In genomic region chr9:128882677-128883590, GRCh38 we compare ENCODE assay signal across 8 cellular contexts. TPM values are rescaled to one million over a fixed set of nuclear protein-coding genes. Genes with fewer than 3 reads are reported as not detected.
DNase-seq lines count a peak whose midpoint lies in the region; ATAC-seq and TF ChIP-seq lines count a peak whose summit lies in the region.

No MANE protein-coding gene starts in this region.

- peak overlapping the region; percentile 97 for H3K4me3 ChIP-seq in HFF-Myc (replicated peaks; ENCODE audit: low read depth, low read length)
- peak overlapping the region; percentile 69 for H3K4me3 ChIP-seq in hepatocyte
- H3K4me3 ChIP-seq in skeletal muscle tissue (ENCODE audit: low read length in 3 of 3) = peak overlapping the region; percentile 80 to 97 (median 95)

- no peaks in the 10 kb centered on the region for H3K36me3 ChIP-seq in hepatocyte (replicated peaks; ENCODE audit: insufficient read depth, low read depth)
- peaks cover 9 to 12% (median 10%) of the 10 kb centered on the region in 3 donors for H3K36me3 ChIP-seq in skeletal muscle tissue (ENCODE audit: control insufficient read depth in 3 of 3, insufficient read depth in 3 of 3, low read length in 3 of 3)

- H3K27ac ChIP-seq in hepatocyte (peak overlapping the region; percentile 92), skeletal muscle tissue (ENCODE audit: low read depth, low read length) (peak overlapping the region; percentile 93)

- H3K27me3 ChIP-seq in hepatocyte = no peaks in the 10 kb centered on the region
- no peaks in the 10 kb centered on the region for H3K27me3 ChIP-seq in skeletal muscle tissue (ENCODE audit: control insufficient read depth in 3 of 3, insufficient read depth in 3 of 3, low read length in 3 of 3)

- ATAC-seq in activated T-cell treated with anti-CD3 and anti-CD28 coated beads, Interleukin-2, amount 50 U/mL, for 72 hours (replicated peaks in 1 of 2) = no peak
- no peak for ATAC-seq in GM18868 (IDR thresholded peaks at IDR 0.05; ENCODE audit: unreplicated experiment)

- H3K4me1 ChIP-seq in hepatocyte (ENCODE audit: insufficient read depth) = peaks cover 5% of the 10 kb centered on the region
- H3K4me1 ChIP-seq in skeletal muscle tissue (ENCODE audit: control insufficient read depth in 3 of 3, insufficient read depth in 3 of 3, low read length in 3 of 3) = peaks cover 33 to 59% (median 42%) of the 10 kb centered on the region in 3 donors

- H3K79me2 ChIP-seq in hepatocyte = peaks cover 58% of the 10 kb centered on the region

- H3K4me2 ChIP-seq in hepatocyte = peak overlapping the region; percentile 97

- peak; percentile 31 for DNase-seq in COLO829 (ENCODE audit: low spot score)
- no peak for DNase-seq in HFF-Myc (ENCODE audit: extremely low read depth, low read depth)
- peak in 1 of 2 donors; percentile 26 for DNase-seq in activated T-cell treated with anti-CD3 and anti-CD28 coated beads, Interleukin-2, amount 50 U/mL, for 72 hours
- no peak for DNase-seq in hepatocyte (ENCODE audit: low spot score)
- DNase-seq in occipital lobe (lab: John Stamatoyannopoulos, UW) = no peak
- no peak for DNase-seq in hippocampal formation (lab: John Stamatoyannopoulos, UW)

- peak overlapping the region; percentile 96 to 99 for H3K4me3 Mint-ChIP-seq in activated T-cell treated with anti-CD3 and anti-CD28 coated beads, Interleukin-2, amount 50 U/mL, for 72 hours

- no peaks in the 10 kb centered on the region for H3K9me3 ChIP-seq in hepatocyte (ENCODE audit: low read depth)
- H3K9me3 ChIP-seq in skeletal muscle tissue (ENCODE audit: control insufficient read depth in 3 of 3, low read length in 3 of 3) = no peaks in the 10 kb centered on the region

- H4K20me1 ChIP-seq in hepatocyte (ENCODE audit: insufficient read depth, poor library complexity, severe bottlenecking) = peaks cover 5% of the 10 kb centered on the region

- WGBS in hepatocyte (ENCODE audit: low lambda C conversion rate, missing lambda C conversion rate) = 2% methylated on average over 19 of the region's 19 CpGs

- H3K9ac ChIP-seq in skeletal muscle tissue (ENCODE audit: low read depth in 1 of 3, low read length in 3 of 3) = peak overlapping the region; percentile 79 to 95 (median 93)

- TF ChIP-seq CTCF in HFF-Myc (IDR thresholded peaks at IDR 0.05; ENCODE audit: low read depth, low read length, missing control alignments) (no peak), hepatocyte (IDR thresholded peaks at IDR 0.05; ENCODE audit: poor library complexity) (no peak)

- H3K27ac Mint-ChIP-seq in activated T-cell treated with anti-CD3 and anti-CD28 coated beads, Interleukin-2, amount 50 U/mL, for 72 hours = peak overlapping the region; percentile 94

- H3K36me3 Mint-ChIP-seq in activated T-cell treated with anti-CD3 and anti-CD28 coated beads, Interleukin-2, amount 50 U/mL, for 72 hours (ENCODE audit: insufficient read depth in 2 of 2) = peaks cover 0 to 7% of the 10 kb centered on the region in 2 donors

- H3K27me3 Mint-ChIP-seq in activated T-cell treated with anti-CD3 and anti-CD28 coated beads, Interleukin-2, amount 50 U/mL, for 72 hours (ENCODE audit: low read depth) = no peaks in the 10 kb centered on the region

- H3K9me3 Mint-ChIP-seq in activated T-cell treated with anti-CD3 and anti-CD28 coated beads, Interleukin-2, amount 50 U/mL, for 72 hours = no peaks in the 10 kb centered on the region

- H3K9me2 ChIP-seq in hepatocyte (replicated peaks; ENCODE audit: insufficient read depth) = no peaks in the 10 kb centered on the region

- peaks cover 54% of the 10 kb centered on the region for H3K4me1 Mint-ChIP-seq in activated T-cell treated with anti-CD3 and anti-CD28 coated beads, Interleukin-2, amount 50 U/mL, for 72 hours (ENCODE audit: low read depth)

- peak overlapping the region; percentile 87 for H2AFZ ChIP-seq in hepatocyte

RNA-seq across cellular contexts. Expression of gene LRRC8A, which starts 1.0 kb away (rescaled TPM):
- total RNA-seq in activated T-cell treated with anti-CD3 and anti-CD28 coated beads, Interleukin-2, amount 50 U/mL, for 72 hours = 10 to 100 TPM; 19.2 to 20.1 TPM
- 28.8 and 30.7 TPM in 2 replicates for total RNA-seq in hepatocyte
- polyA plus RNA-seq in hepatocyte = 46.8 and 55.6 TPM in 2 replicates
- 9.9 TPM for total RNA-seq in skeletal muscle tissue
- total RNA-seq in occipital lobe = 20.4 TPM

RNA-seq across cellular contexts. Expression of gene KYAT1, which starts 1.2 kb away (rescaled TPM):
- 10 to 100 TPM in 1 of 2 donors, 1 to 10 TPM in 1; 8.8 to 13.8 TPM for total RNA-seq in activated T-cell treated with anti-CD3 and anti-CD28 coated beads, Interleukin-2, amount 50 U/mL, for 72 hours
- total RNA-seq in hepatocyte = 5.1 and 7.9 TPM in 2 replicates
- 8.4 and 8.7 TPM in 2 replicates for polyA plus RNA-seq in hepatocyte
- total RNA-seq in skeletal muscle tissue = 2.1 TPM
- total RNA-seq in occipital lobe = 9.0 TPM

RNA-seq across cellular contexts. Expression of gene PHYHD1, which starts 37.8 kb away (rescaled TPM):
- total RNA-seq in activated T-cell treated with anti-CD3 and anti-CD28 coated beads, Interleukin-2, amount 50 U/mL, for 72 hours = 1 to 10 TPM; 1.1 to 1.9 TPM
- total RNA-seq in hepatocyte = 12.6 and 20.3 TPM in 2 replicates
- 25.7 and 32.3 TPM in 2 replicates for polyA plus RNA-seq in hepatocyte
- 17.7 TPM for total RNA-seq in skeletal muscle tissue
- 1.1 TPM for total RNA-seq in occipital lobe

RNA-seq across cellular contexts. Expression of gene SPOUT1, which starts 53.3 kb away (rescaled TPM):
- total RNA-seq in activated T-cell treated with anti-CD3 and anti-CD28 coated beads, Interleukin-2, amount 50 U/mL, for 72 hours = 10 to 100 TPM; 64.8 to 69.1 TPM
- total RNA-seq in hepatocyte (21.9 and 27.3 TPM in 2 replicates), skeletal muscle tissue (11.0 TPM), occipital lobe (14.2 TPM)
- 38.5 and 59.6 TPM in 2 replicates for polyA plus RNA-seq in hepatocyte
